Comparison of ENCODE assay signal across 20 cellular contexts in genomic region chr6:27546522-27546921, GRCh38.
"Had no signal": no experiment of that assay in that cellular context is flagged by ENCODE, and none has a peak within 500 bp of the region (broad histone marks: within the 10 kb centered on the region; RNA-seq: fewer than 3 reads in every experiment).

No MANE protein-coding gene starts in this region.

- H3K4me1 ChIP-seq: pancreas had no signal

- H3K9me3 ChIP-seq: pancreas had no signal

- H3K9me3 Mint-ChIP-seq: endodermal cell had no signal

- DNase-seq: effector CD4-positive, alpha-beta T cell; erythroblast; foreskin melanocyte; heart left ventricle; hippocampal formation; mammary epithelial cell; naive thymus-derived CD4-positive, alpha-beta T cell; occipital lobe; pancreas; right cardiac atrium; small intestine; stimulated activated CD4-positive, alpha-beta T cell treated with anti-CD3 and anti-CD28 coated beads, Interleukin-12 subunit alpha, Interleukin-12 subunit beta, amount 100 ng/mL, for 4 hours; stimulated activated naive CD4-positive, alpha-beta T cell treated with Interleukin-2 at 50 U/mL for 16 hours; trophoblast cell had no signal

- FAIRE-seq: endothelial cell of umbilical vein, islet of Langerhans, pancreas, small intestine had no signal

- H3K4me3 ChIP-seq: coronary artery, heart left ventricle, pancreas had no signal

- H3K27ac Mint-ChIP-seq: endodermal cell, progenitor cell of endocrine pancreas had no signal

- ATAC-seq: heart left ventricle; left lobe of liver; naive thymus-derived CD4-positive, alpha-beta T cell; pancreas; right cardiac atrium had no signal

- H3K27ac ChIP-seq: coronary artery, heart left ventricle, pancreas had no signal
